8 cellular contexts compared by ENCODE assay signal in the genomic region with DNA sequence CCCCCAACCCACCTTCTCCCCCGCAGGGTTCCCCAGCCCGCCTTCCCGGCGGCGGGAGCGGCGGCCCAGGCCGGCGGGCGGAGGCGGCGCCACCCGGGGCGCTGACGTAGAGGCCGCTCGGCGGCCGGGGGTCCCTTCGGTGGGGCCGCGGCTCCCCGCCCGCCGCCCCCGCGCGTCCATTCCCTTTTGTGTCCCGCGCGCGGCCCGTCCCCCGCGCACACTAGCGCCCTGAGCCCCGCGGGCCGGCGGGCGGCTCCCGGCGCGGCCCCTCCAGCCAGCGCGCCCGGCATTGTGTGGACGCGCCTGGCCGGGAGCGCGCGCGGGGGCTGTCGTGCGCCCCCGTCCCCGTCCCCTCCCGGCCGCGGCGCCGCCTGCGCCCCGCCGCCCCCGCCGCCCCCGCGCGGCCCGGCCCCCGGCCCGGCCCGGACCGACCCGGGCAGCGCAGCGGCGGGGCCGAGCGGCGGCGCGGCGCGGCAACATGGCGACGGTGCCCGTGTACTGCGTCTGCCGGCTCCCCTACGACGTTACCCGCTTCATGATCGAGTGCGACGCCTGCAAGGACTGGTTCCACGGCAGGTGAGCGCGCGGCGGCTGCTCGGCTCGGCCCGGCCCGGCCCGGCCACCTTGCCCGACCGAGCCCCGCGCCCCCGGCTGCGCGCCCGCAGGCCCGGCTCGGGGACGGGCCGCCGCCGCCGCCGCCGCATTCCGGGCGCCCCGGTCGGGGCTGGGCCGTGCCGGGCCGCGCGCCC. TPM values are rescaled to one million over a fixed set of nuclear protein-coding genes. Genes with fewer than 3 reads are reported as not detected.
DNase-seq lines count a peak whose midpoint lies in the region; ATAC-seq and TF ChIP-seq lines count a peak whose summit lies in the region.

A gene (plus strand): TSS at position 289 of the 749 bp plus-strand sequence. CDS start 190 bp downstream, at position 479.

- peaks cover 28% of the 10 kb centered on the region for H3K4me1 Mint-ChIP-seq in activated T-helper 1 cell treated with anti-CD3 and anti-CD28 coated beads, Interleukin-12 subunit alpha, Interleukin-12 subunit beta, Interleukin-2, Interleukin-4 antibody, amounts not matched to agents 30 ng/mL and 10 ng/mL and 1 ng/mL, durations not matched to agents 14 hours and 24 hours and 36 hours (ENCODE audit: low read depth)

- no peak for DNase-seq in AG10803 (ENCODE audit: low read depth)
- DNase-seq in M059J (ENCODE audit: low read depth): peak; percentile 26
- no peak for DNase-seq in activated T-helper 1 cell treated with anti-CD3 and anti-CD28 coated beads, Interleukin-12 subunit alpha, Interleukin-12 subunit beta, Interleukin-2, Interleukin-4 antibody, amounts not matched to agents 30 ng/mL and 10 ng/mL and 1 ng/mL, durations not matched to agents 14 hours and 24 hours and 36 hours (ENCODE audit: low spot score)
- peak; percentile 35 for DNase-seq in glomerular visceral epithelial cell (ENCODE audit: extremely low spot score)
- peak; percentile 96 for DNase-seq in osteoblast (ENCODE audit: insufficient read length, low spot score, missing footprints)
- no peak for DNase-seq in NCI-H345 treated with DMSO at 0.1 percent for 48 hours (lab: John Stamatoyannopoulos, UW; ENCODE audit: unreplicated experiment)
- no peak for DNase-seq in ecto neural progenitor cell (ENCODE audit: low spot score)

- peak within 1 kb of the TSS; percentile 91 for H3K4me3 Mint-ChIP-seq in activated T-helper 1 cell treated with anti-CD3 and anti-CD28 coated beads, Interleukin-12 subunit alpha, Interleukin-12 subunit beta, Interleukin-2, Interleukin-4 antibody, amounts not matched to agents 30 ng/mL and 10 ng/mL and 1 ng/mL, durations not matched to agents 14 hours and 24 hours and 36 hours

- no peaks in the 10 kb centered on the region for H3K27me3 ChIP-seq in osteoblast (ENCODE audit: insufficient read depth, low read length)

- H3K36me3 ChIP-seq in osteoblast (ENCODE audit: insufficient read depth, low read length): no peaks in the 10 kb centered on the region

- peak within 1 kb of the TSS; percentile 75 for H2AFZ ChIP-seq in osteoblast (ENCODE audit: low read length)

- TF ChIP-seq CTCF in AG10803 (conservative IDR thresholded peaks at IDR 0.05; ENCODE audit: low read length): no peak
- no peak for TF ChIP-seq CTCF in osteoblast (IDR thresholded peaks at IDR 0.05; ENCODE audit: extremely low read depth, low read depth, low read length)

- H3K27ac ChIP-seq in osteoblast (ENCODE audit: low read depth, low read length): peak within 1 kb of the TSS; percentile 66

- H3K9me3 Mint-ChIP-seq in activated T-helper 1 cell treated with anti-CD3 and anti-CD28 coated beads, Interleukin-12 subunit alpha, Interleukin-12 subunit beta, Interleukin-2, Interleukin-4 antibody, amounts not matched to agents 30 ng/mL and 10 ng/mL and 1 ng/mL, durations not matched to agents 14 hours and 24 hours and 36 hours: no peaks in the 10 kb centered on the region

- intact Hi-C loops in activated T-helper 1 cell treated with anti-CD3 and anti-CD28 coated beads, Interleukin-12 subunit alpha, Interleukin-12 subunit beta, Interleukin-2, Interleukin-4 antibody, amounts not matched to agents 30 ng/mL and 10 ng/mL and 1 ng/mL, durations not matched to agents 14 hours and 24 hours and 36 hours (cut with micrococcal nuclease): loop anchor here (1.0 to 5.0 kb wide), 2 partner anchors 10 to 699 kb away; a partner anchor contains a TSS

- peaks cover 6% of the 10 kb centered on the region for H3K36me3 Mint-ChIP-seq in activated T-helper 1 cell treated with anti-CD3 and anti-CD28 coated beads, Interleukin-12 subunit alpha, Interleukin-12 subunit beta, Interleukin-2, Interleukin-4 antibody, amounts not matched to agents 30 ng/mL and 10 ng/mL and 1 ng/mL, durations not matched to agents 14 hours and 24 hours and 36 hours (ENCODE audit: low read depth)

- H3K27me3 Mint-ChIP-seq in activated T-helper 1 cell treated with anti-CD3 and anti-CD28 coated beads, Interleukin-12 subunit alpha, Interleukin-12 subunit beta, Interleukin-2, Interleukin-4 antibody, amounts not matched to agents 30 ng/mL and 10 ng/mL and 1 ng/mL, durations not matched to agents 14 hours and 24 hours and 36 hours (ENCODE audit: insufficient read depth): no peaks in the 10 kb centered on the region

- H3K4me3 ChIP-seq in AG10803 (ENCODE audit: low read length) (peak within 1 kb of the TSS; percentile 76), osteoblast (ENCODE audit: insufficient read depth, low read length) (peak within 1 kb of the TSS; percentile 79)

- H3K4me2 ChIP-seq in osteoblast (ENCODE audit: insufficient read depth, low read length): peak within 1 kb of the TSS; percentile 94

- peak within 1 kb of the TSS; percentile 92 for H3K27ac Mint-ChIP-seq in activated T-helper 1 cell treated with anti-CD3 and anti-CD28 coated beads, Interleukin-12 subunit alpha, Interleukin-12 subunit beta, Interleukin-2, Interleukin-4 antibody, amounts not matched to agents 30 ng/mL and 10 ng/mL and 1 ng/mL, durations not matched to agents 14 hours and 24 hours and 36 hours

- H4K20me1 ChIP-seq in osteoblast (ENCODE audit: insufficient read depth, low read length): peaks cover 27% of the 10 kb centered on the region

- H3K79me2 ChIP-seq in osteoblast (ENCODE audit: insufficient read depth, low read length): peaks cover 56% of the 10 kb centered on the region

- peaks cover 16% of the 10 kb centered on the region for H3K4me1 ChIP-seq in osteoblast (ENCODE audit: insufficient read depth, low read length)

- H3K9me3 ChIP-seq in osteoblast (ENCODE audit: low read depth, low read length): no peaks in the 10 kb centered on the region

- peak; percentile 42 for ATAC-seq in GM19328 (IDR thresholded peaks at IDR 0.05; ENCODE audit: unreplicated experiment)

RNA-seq across cellular contexts. Expression of the gene that starts here (rescaled TPM):
- total RNA-seq in M059J (2014; rRNA removed; shearing (Covaris generic)): 18.8 and 22.6 TPM in 2 replicates
- 24.5 and 26.5 TPM in 2 replicates for total RNA-seq in activated T-helper 1 cell treated with anti-CD3 and anti-CD28 coated beads, Interleukin-12 subunit alpha, Interleukin-12 subunit beta, Interleukin-2, Interleukin-4 antibody, amounts not matched to agents 30 ng/mL and 10 ng/mL and 1 ng/mL, durations not matched to agents 14 hours and 24 hours and 36 hours
- 14.8 and 15.0 TPM in 2 replicates for total RNA-seq in osteoblast

Comparison
In these comparisons a context has a peak if more than half of its experiments do, and no peak if none do; other contexts are left out.
1. DNase-seq: peak in M059J (single experiment), glomerular visceral epithelial cell (single experiment) and osteoblast (single experiment); none in AG10803 (single experiment), activated T-helper 1 cell treated with anti-CD3 and anti-CD28 coated beads, Interleukin-12 subunit alpha, Interleukin-12 subunit beta, Interleukin-2, Interleukin-4 antibody, amounts not matched to agents 30 ng/mL and 10 ng/mL and 1 ng/mL, durations not matched to agents 14 hours and 24 hours and 36 hours (single experiment), NCI-H345 treated with DMSO at 0.1 percent for 48 hours (single experiment) and ecto neural progenitor cell (single experiment).